8 cellular contexts compared by ENCODE assay signal in the genomic region with DNA sequence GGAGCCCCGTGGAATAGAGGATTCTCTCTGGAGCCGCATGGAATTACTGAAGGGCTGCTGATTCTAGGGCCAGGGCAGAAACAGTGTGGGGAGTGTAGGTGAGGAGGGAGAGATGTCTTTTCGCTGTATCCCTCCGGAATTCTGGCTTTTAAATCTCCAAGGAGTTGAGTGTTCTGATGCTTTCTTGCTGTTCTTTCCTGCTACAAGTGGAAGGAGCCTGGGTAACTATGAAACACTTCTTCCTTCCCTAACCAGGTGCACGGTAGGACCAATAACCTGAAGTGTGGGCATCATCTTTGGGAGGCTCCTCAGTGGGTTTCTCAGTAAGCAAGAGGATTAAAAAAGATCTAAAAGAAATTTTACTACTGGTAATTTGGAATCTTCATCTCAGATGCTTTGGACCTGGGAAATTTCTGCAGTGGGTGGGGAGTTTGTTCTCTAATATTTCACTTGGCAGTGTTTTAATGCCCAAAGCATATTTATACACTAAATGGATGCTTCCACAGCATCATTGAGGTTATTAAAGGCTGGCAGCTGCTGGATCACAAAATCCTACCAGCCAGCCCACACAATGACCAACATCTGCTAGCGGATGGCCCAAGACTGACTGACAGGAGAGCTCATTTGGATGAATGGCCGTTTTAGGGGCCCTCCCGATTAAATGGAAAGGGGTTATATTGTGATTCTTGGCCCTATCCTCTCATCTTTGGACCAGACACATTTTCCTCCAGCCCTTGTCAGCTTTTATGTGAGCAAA. TPM values are rescaled to one million over a fixed set of nuclear protein-coding genes. Genes with fewer than 3 reads are reported as not detected.
DNase-seq lines count a peak whose midpoint lies in the region; ATAC-seq and TF ChIP-seq lines count a peak whose summit lies in the region.

No MANE protein-coding gene starts in this region.

- TF ChIP-seq CTCF in SK-N-SH (IDR thresholded peaks at IDR 0.05) (no peak), Peyer's patch (IDR thresholded peaks at IDR 0.05) (no peak), glutamatergic neuron (IDR thresholded peaks at IDR 0.05; ENCODE audit: partially characterized antibody, unreplicated experiment) (no peak)

- peak overlapping the region; percentile 59; the same call in 1 of the 2 replicates for H3K4me2 ChIP-seq in SK-N-SH

- no peak for TF ChIP-seq RAD21 in SK-N-SH (IDR thresholded peaks at IDR 0.05; ENCODE audit: low read length)

- H3K4me3 ChIP-seq in SK-N-SH (ENCODE audit: low read depth in 2 of 2, low read length in 1 of 2) (peak overlapping the region; percentile 82 to 86; a peak in 3 of 4 replicates), Peyer's patch (peak overlapping the region in 3 of 4 donors; percentile 56 to 89 (median 76))

- DNase-seq in SK-N-SH (peak; percentile 22), Peyer's patch (no peak), glutamatergic neuron (no peak), iPS-NIHi11 (ENCODE audit: low spot score) (no peak)
- DNase-seq in stimulated activated effector memory CD8-positive, alpha-beta T cell treated with anti-CD3 and anti-CD28 coated beads, Interleukin-12 subunit alpha, Interleukin-12 subunit beta, amount 100 ng/mL, for 72 hours (ENCODE audit: low spot score in 2 of 2): no peak
- no peak for DNase-seq in stimulated activated CD4-positive, alpha-beta T cell treated with anti-CD3 and anti-CD28 coated beads, Interleukin-4, amount 100 ng/mL, for 24 hours

- H4K20me1 ChIP-seq in SK-N-SH (ENCODE audit: insufficient read depth): no peaks in the 10 kb centered on the region

- H3K4me3 Mint-ChIP-seq in glutamatergic neuron (ENCODE audit: unreplicated experiment): peak overlapping the region; percentile 94
- H3K4me3 Mint-ChIP-seq in stimulated activated effector memory CD8-positive, alpha-beta T cell treated with anti-CD3 and anti-CD28 coated beads, Interleukin-12 subunit alpha, Interleukin-12 subunit beta, amount 100 ng/mL, for 72 hours: peak overlapping the region; percentile 92

- ATAC-seq in SK-N-SH treated with all-trans-retinoic acid at 6 μM for 48 hours (no peak), GM18502 (IDR thresholded peaks at IDR 0.05; ENCODE audit: poor library complexity, unreplicated experiment) (no peak)
- ATAC-seq in stimulated activated effector memory CD8-positive, alpha-beta T cell treated with anti-CD3 and anti-CD28 coated beads, Interleukin-12 subunit alpha, Interleukin-12 subunit beta, amount 100 ng/mL, for 72 hours: no peak

- H3K27me3 Mint-ChIP-seq in glutamatergic neuron (ENCODE audit: unreplicated experiment): peaks cover 16% of the 10 kb centered on the region

- H3K36me3 Mint-ChIP-seq in glutamatergic neuron (ENCODE audit: unreplicated experiment): no peaks in the 10 kb centered on the region
- H3K36me3 Mint-ChIP-seq in stimulated activated effector memory CD8-positive, alpha-beta T cell treated with anti-CD3 and anti-CD28 coated beads, Interleukin-12 subunit alpha, Interleukin-12 subunit beta, amount 100 ng/mL, for 72 hours: no peaks in the 10 kb centered on the region

- no peak overlapping the region for H3K9ac ChIP-seq in SK-N-SH

- peaks cover 7% of the 10 kb centered on the region for H3F3A ChIP-seq in SK-N-SH (replicated peaks; ENCODE audit: insufficient read depth)

- peaks cover 3% of the 10 kb centered on the region for H3K9me3 Mint-ChIP-seq in glutamatergic neuron (ENCODE audit: unreplicated experiment)
- H3K9me3 Mint-ChIP-seq in stimulated activated effector memory CD8-positive, alpha-beta T cell treated with anti-CD3 and anti-CD28 coated beads, Interleukin-12 subunit alpha, Interleukin-12 subunit beta, amount 100 ng/mL, for 72 hours: no peaks in the 10 kb centered on the region

- no peaks in the 10 kb centered on the region for H3K9me3 ChIP-seq in SK-N-SH
- no peaks in the 10 kb centered on the region for H3K9me3 ChIP-seq in Peyer's patch

- no peak overlapping the region for H2AFZ ChIP-seq in SK-N-SH (ENCODE audit: low read depth)

- no peak overlapping the region for H3K27ac Mint-ChIP-seq in glutamatergic neuron (ENCODE audit: unreplicated experiment)
- no peak overlapping the region for H3K27ac Mint-ChIP-seq in stimulated activated effector memory CD8-positive, alpha-beta T cell treated with anti-CD3 and anti-CD28 coated beads, Interleukin-12 subunit alpha, Interleukin-12 subunit beta, amount 100 ng/mL, for 72 hours

- H3K36me3 ChIP-seq in SK-N-SH (replicated peaks in 1 of 2; ENCODE audit: control insufficient read depth in 1 of 2, insufficient read depth in 2 of 2, low read length in 1 of 2): no peaks in the 10 kb centered on the region
- no peaks in the 10 kb centered on the region for H3K36me3 ChIP-seq in Peyer's patch

- H3K4me1 ChIP-seq in SK-N-SH (ENCODE audit: control insufficient read depth in 1 of 2, insufficient read depth in 2 of 2, low read depth in 1 of 2, low read length in 1 of 2) (peaks cover 0 to 10% of the 10 kb centered on the region in 2 experiments; a peak in 2 of 4 replicates), Peyer's patch (peaks cover 0 to 6% (median 2%) of the 10 kb centered on the region in 4 donors)

- WGBS in SK-N-SH (ENCODE audit: low lambda C conversion rate): 75% methylated on average over 7 of the region's 8 CpGs

- CTCF ChIA-PET in SK-N-SH (lab: Yijun Ruan, JAX): interaction anchor here (1.3 to 2.3 kb wide), 6 partner anchors 21 to 116 kb away, joined by 3 to 14 read pairs (median 4); no protein-coding TSS in a partner anchor

- H3K9me2 ChIP-seq in SK-N-SH: no peaks in the 10 kb centered on the region

- no peaks in the 10 kb centered on the region for H3K79me2 ChIP-seq in SK-N-SH (ENCODE audit: insufficient read depth)

- POLR2A ChIA-PET in SK-N-SH (lab: Yijun Ruan, JAX): no interaction called here

- H3K4me1 Mint-ChIP-seq in glutamatergic neuron (ENCODE audit: low read depth, unreplicated experiment): peaks cover 4% of the 10 kb centered on the region
- H3K4me1 Mint-ChIP-seq in stimulated activated effector memory CD8-positive, alpha-beta T cell treated with anti-CD3 and anti-CD28 coated beads, Interleukin-12 subunit alpha, Interleukin-12 subunit beta, amount 100 ng/mL, for 72 hours: peaks cover 7% of the 10 kb centered on the region

- no peak for TF ChIP-seq POLR2A in Peyer's patch (IDR thresholded peaks at IDR 0.05)

- H3K27ac ChIP-seq in SK-N-SH (ENCODE audit: low read depth in 2 of 2, low read length in 1 of 2) (peak overlapping the region in 1 of 2 experiments; percentile 60; a peak in 1 of 4 replicates), Peyer's patch (no peak overlapping the region)

- H3K27me3 ChIP-seq in SK-N-SH (ENCODE audit: insufficient read depth) (no peaks in the 10 kb centered on the region; the same call in 1 of the 2 replicates), Peyer's patch (no peaks in the 10 kb centered on the region)

- TF ChIP-seq EP300 in SK-N-SH (IDR thresholded peaks at IDR 0.05; ENCODE audit: borderline replicate concordance in 1 of 2, low read depth in 1 of 2, low read length in 1 of 2): no peak

TF ChIP-seq in SK-N-SH, 30 proteins besides CTCF, POLR2A, EP300 and RAD21:
- TF ChIP-seq GABPA (IDR thresholded peaks at IDR 0.05; ENCODE audit: low read depth) (no peak), NFIC (IDR thresholded peaks at IDR 0.05; ENCODE audit: borderline replicate concordance) (no peak), TAF1 (IDR thresholded peaks at IDR 0.05; ENCODE audit: borderline replicate concordance, low read depth, low read length) (no peak), SIN3A (IDR thresholded peaks at IDR 0.05; ENCODE audit: borderline replicate concordance, low read depth, low read length) (no peak), GATA2 (CRISPR knock-in tag; IDR thresholded peaks at IDR 0.05) (no peak)
- TF ChIP-seq, protein P1, sequence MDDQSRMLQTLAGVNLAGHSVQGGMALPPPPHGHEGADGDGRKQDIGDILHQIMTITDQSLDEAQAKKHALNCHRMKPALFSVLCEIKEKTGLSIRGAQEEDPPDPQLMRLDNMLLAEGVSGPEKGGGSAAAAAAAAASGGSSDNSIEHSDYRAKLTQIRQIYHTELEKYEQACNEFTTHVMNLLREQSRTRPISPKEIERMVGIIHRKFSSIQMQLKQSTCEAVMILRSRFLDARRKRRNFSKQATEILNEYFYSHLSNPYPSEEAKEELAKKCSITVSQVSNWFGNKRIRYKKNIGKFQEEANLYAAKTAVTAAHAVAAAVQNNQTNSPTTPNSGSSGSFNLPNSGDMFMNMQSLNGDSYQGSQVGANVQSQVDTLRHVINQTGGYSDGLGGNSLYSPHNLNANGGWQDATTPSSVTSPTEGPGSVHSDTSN (IDR thresholded peaks at IDR 0.05): no peak

TF ChIP-seq in SK-N-SH treated with all-trans-retinoic acid at 6 μM for 48 hours, 23 proteins besides CTCF, POLR2A, EP300 and RAD21 (continues in another document):
- TF ChIP-seq ZNF565 (CRISPR knock-in tag; conservative IDR thresholded peaks at IDR 0.05; ENCODE audit: low read depth) (no peak), ZFP30 (CRISPR knock-in tag; IDR thresholded peaks at IDR 0.05) (no peak), ZNF70 (CRISPR knock-in tag; IDR thresholded peaks at IDR 0.05) (no peak), GLIS3 (CRISPR knock-in tag; IDR thresholded peaks at IDR 0.05) (no peak), RARB (CRISPR knock-in tag; IDR thresholded peaks at IDR 0.05) (no peak), TOX (CRISPR knock-in tag; IDR thresholded peaks at IDR 0.05; ENCODE audit: borderline replicate concordance) (no peak), TCF4 (CRISPR knock-in tag; IDR thresholded peaks at IDR 0.05; ENCODE audit: borderline replicate concordance) (no peak), PPARA (CRISPR knock-in tag; IDR thresholded peaks at IDR 0.05; ENCODE audit: borderline replicate concordance) (no peak), OSR1 (CRISPR knock-in tag; IDR thresholded peaks at IDR 0.05) (no peak), ZFP3 (CRISPR knock-in tag; IDR thresholded peaks at IDR 0.05) (no peak), ARNTL (CRISPR knock-in tag; IDR thresholded peaks at IDR 0.05; ENCODE audit: borderline replicate concordance, low read depth) (no peak), ZC3H10 (CRISPR knock-in tag; IDR thresholded peaks at IDR 0.05) (no peak), SNAI2 (CRISPR knock-in tag; IDR thresholded peaks at IDR 0.05) (no peak)

RNA-seq across cellular contexts. Expression of a gene that starts 2.1 kb away (rescaled TPM):
- 1.1 and 1.6 TPM in 2 replicates for polyA plus RNA-seq in SK-N-SH (2012; rRNA removed)
- polyA plus RNA-seq in SK-N-SH (2012; cell fraction: cytosol; rRNA removed): 1.2 and 1.3 TPM in 2 replicates
- 4.7 and 5.3 TPM in 2 replicates for polyA plus RNA-seq in SK-N-SH (2012; cell fraction: nucleus; rRNA removed)
- total RNA-seq in Peyer's patch (10 to 100 TPM in 1 of 4 donors, 1 to 10 TPM in 3; 5.9 to 11.0 (median 7.9) TPM), glutamatergic neuron (ENCODE audit: unreplicated experiment) (0.91 TPM)
